Comparison of ENCODE assay signal across 15 cellular contexts in genomic region chr6:32069878-32070515, GRCh38. TPM values are rescaled to one million over a fixed set of nuclear protein-coding genes. Genes with fewer than 3 reads are reported as not detected.
DNase-seq lines count a peak whose midpoint lies in the region; ATAC-seq, FAIRE-seq and TF ChIP-seq lines count a peak whose summit lies in the region.
"Had no signal": no experiment of that assay in that cellular context is flagged by ENCODE, and none has a peak within 500 bp of the region (broad histone marks: within the 10 kb centered on the region; RNA-seq: fewer than 3 reads in every experiment).

No MANE protein-coding gene starts in this region.

- H2BK120ac ChIP-seq in neuronal stem cell (ENCODE audit: low read depth, low read length), result no peak overlapping the region

- H3K4ac ChIP-seq in neuronal stem cell (ENCODE audit: low read length), result no peak overlapping the region

- H3K4me3 Mint-ChIP-seq in stimulated activated memory B cell treated with anti-CD40 and anti-IgM and Interleukin-4, amounts not matched to agents 10 μg/mL and 1 μg/mL and 100 μg/mL, for 72 hours, result no peak overlapping the region
- H3K4me3 Mint-ChIP-seq: HFFc6 had no signal

- H3K18ac ChIP-seq in neuronal stem cell (ENCODE audit: low read length), result no peak overlapping the region

- H3K9ac ChIP-seq in K562 (ENCODE audit: insufficient read depth in 1 of 2, low read depth in 2 of 2, low read length in 2 of 2) (no peak overlapping the region; a peak in 1 of 4 replicates), neuronal stem cell (ENCODE audit: low read depth, low read length, poor library complexity) (peak overlapping the region; percentile 44)
- H3K9ac ChIP-seq: BLaER1, KMS-11 had no signal

- BruUV-seq in K562 (replicated peaks; lab: Mats Ljungman, UMichigan), result no TSS peak

- H3K4me1 ChIP-seq in RWPE2 (ENCODE audit: insufficient read depth, poor library complexity, severe bottlenecking) (no peaks in the 10 kb centered on the region), K562 (replicated peaks in 1 of 2; ENCODE audit: control insufficient read depth in 2 of 2, insufficient read depth in 2 of 2, low read length in 2 of 2) (peaks cover 0 to 13% of the 10 kb centered on the region in 2 experiments; a peak in 2 of 5 replicates), neuronal stem cell (ENCODE audit: control insufficient read depth in 2 of 2, insufficient read depth in 1 of 2, low read depth in 1 of 2, low read length in 2 of 2) (peaks cover 0 to 13% of the 10 kb centered on the region in 2 donors), thoracic aorta (ENCODE audit: control insufficient read depth in 1 of 2, low read depth in 2 of 2) (peaks cover 9 to 18% of the 10 kb centered on the region in 2 donors)
- H3K4me1 ChIP-seq: BLaER1 had no signal

- peak overlapping the region; percentile 8 for H3K14ac ChIP-seq in neuronal stem cell (ENCODE audit: low read length)

- H3K27ac ChIP-seq in RWPE2 (ENCODE audit: poor library complexity, severe bottlenecking) (no peak overlapping the region), K562 (ENCODE audit: extremely low read depth, low read depth, low read length) (no peak overlapping the region), neuronal stem cell (replicated peaks; ENCODE audit: low read length) (no peak overlapping the region), thoracic aorta (peak overlapping the region; percentile 37 to 71)
- H3K27ac ChIP-seq: BLaER1, KMS-11 had no signal

- no peak overlapping the region for H3K4me3 ChIP-seq in RWPE2 (ENCODE audit: severe bottlenecking)
- H3K4me3 ChIP-seq in K562, result no peak overlapping the region
- no peak overlapping the region for H3K4me3 ChIP-seq in neuronal stem cell (ENCODE audit: low read length in 2 of 2)
- no peak overlapping the region for H3K4me3 ChIP-seq in thoracic aorta
- H3K4me3 ChIP-seq: BLaER1 had no signal

- no peak overlapping the region for H3K23ac ChIP-seq in neuronal stem cell (ENCODE audit: low read depth, low read length, poor library complexity)

- peaks cover 57% of the 10 kb centered on the region for H3K27me3 Mint-ChIP-seq in stimulated activated memory B cell treated with anti-CD40 and anti-IgM and Interleukin-4, amounts not matched to agents 10 μg/mL and 1 μg/mL and 100 μg/mL, for 72 hours

- peaks cover 2% of the 10 kb centered on the region for H3K79me1 ChIP-seq in neuronal stem cell (ENCODE audit: low read depth, low read length)

- H2AK5ac ChIP-seq in neuronal stem cell (ENCODE audit: low read depth, low read length), result no peak overlapping the region

- ATAC-seq in RWPE2 (ENCODE audit: low read depth) (no peak), K562 (peak; percentile 16; the same call in 1 of the 3 replicates), thoracic aorta (ENCODE audit: insufficient number of reproducible peaks, low FRiP score, low read depth) (no peak), GM21423 (IDR thresholded peaks at IDR 0.05; ENCODE audit: unreplicated experiment) (no peak)
- no peak for ATAC-seq in stimulated activated memory B cell treated with anti-CD40 and anti-IgM and Interleukin-4, amounts not matched to agents 10 μg/mL and 1 μg/mL and 100 μg/mL, for 72 hours
- ATAC-seq: PC-3 had no signal

- no peaks in the 10 kb centered on the region for H3K4me1 Mint-ChIP-seq in stimulated activated memory B cell treated with anti-CD40 and anti-IgM and Interleukin-4, amounts not matched to agents 10 μg/mL and 1 μg/mL and 100 μg/mL, for 72 hours

- in situ Hi-C loops in K562 (cut with MboI), result no loop called here

- H3K9me1 ChIP-seq in K562 (ENCODE audit: control insufficient read depth, insufficient read depth, low read length), result no peaks in the 10 kb centered on the region

- no peaks in the 10 kb centered on the region for H3K27me3 ChIP-seq in RWPE2 (ENCODE audit: insufficient read depth, poor library complexity, severe bottlenecking)
- H3K27me3 ChIP-seq in K562 (ENCODE audit: control insufficient read depth in 2 of 2, insufficient read depth in 2 of 2, low read length in 2 of 2), result peaks cover 52 to 68% of the 10 kb centered on the region in 2 experiments
- peaks cover 0 to 24% (median 0%) of the 10 kb centered on the region in 3 experiments for H3K27me3 ChIP-seq in neuronal stem cell (ENCODE audit: control insufficient read depth in 3 of 3, insufficient read depth in 3 of 3, low read depth in 1 of 3, low read length in 3 of 3)
- no peaks in the 10 kb centered on the region for H3K27me3 ChIP-seq in thoracic aorta (replicated peaks; ENCODE audit: insufficient read depth)
- H3K27me3 ChIP-seq: BLaER1 had no signal

- no peaks in the 10 kb centered on the region for H4K20me1 ChIP-seq in K562 (replicated peaks; ENCODE audit: control insufficient read depth, insufficient read depth, low read length)
- H4K20me1 ChIP-seq: BLaER1 had no signal

- POLR2A ChIA-PET in K562 (lab: Yijun Ruan, JAX), result no interaction called here

- H2BK5ac ChIP-seq in neuronal stem cell (ENCODE audit: low read length), result no peak overlapping the region

- peak overlapping the region; percentile 73 for H2BK12ac ChIP-seq in neuronal stem cell (ENCODE audit: low read length)

- CTCF ChIA-PET in K562 (lab: Yijun Ruan, JAX; ENCODE audit: low intra/inter-chr PET ratio), result no interaction called here

- DNase-seq in RWPE2 (ENCODE audit: low spot score), result peak; percentile 46
- no peak for DNase-seq in K562 (ENCODE audit: extremely low read depth in 1 of 4, low spot score in 3 of 4)
- no peak for DNase-seq in neuronal stem cell (ENCODE audit: low spot score)
- no peak for DNase-seq in thoracic aorta (ENCODE audit: low spot score)
- no peak for DNase-seq in OCI-M1 (lab: John Stamatoyannopoulos, UW)
- DNase-seq: HFFc6, NCI-H1092, NCI-H1694 treated with DMSO at 0.1 percent for 48 hours, NCI-H446, PC-3 had no signal

- H3K4me2 ChIP-seq in K562 (ENCODE audit: insufficient read depth, low read length) (no peak overlapping the region), neuronal stem cell (ENCODE audit: insufficient read depth, low read length, poor library complexity, severe bottlenecking) (no peak overlapping the region)
- H3K4me2 ChIP-seq: BLaER1, KMS-11 had no signal

- TF ChIP-seq CTCF in RWPE2 (IDR thresholded peaks at IDR 0.05; ENCODE audit: poor library complexity, severe bottlenecking) (no peak), K562 (IDR thresholded peaks at IDR 0.05 in 2 of 3, conservative IDR thresholded peaks at IDR 0.05 in 1 of 3; ENCODE audit: insufficient read depth in 2 of 3, low read depth in 1 of 3, low read length in 3 of 3) (no peak), thoracic aorta (IDR thresholded peaks at IDR 0.05) (no peak)

- H3K36me3 ChIP-seq in RWPE2 (ENCODE audit: low read depth) (no peaks in the 10 kb centered on the region), K562 (ENCODE audit: control insufficient read depth, insufficient read depth, low read length) (no peaks in the 10 kb centered on the region), neuronal stem cell (replicated peaks in 1 of 2; ENCODE audit: control insufficient read depth in 2 of 2, insufficient read depth in 2 of 2, low read length in 2 of 2) (peaks cover 0 to 2% of the 10 kb centered on the region in 2 donors), thoracic aorta (peaks cover 15% of the 10 kb centered on the region)
- H3K36me3 ChIP-seq: BLaER1 had no signal

- no peak overlapping the region for H4K8ac ChIP-seq in neuronal stem cell (ENCODE audit: low read depth, low read length)

- intact Hi-C loops in K562 (cut with micrococcal nuclease), result no loop called here

- H3K27ac Mint-ChIP-seq in stimulated activated memory B cell treated with anti-CD40 and anti-IgM and Interleukin-4, amounts not matched to agents 10 μg/mL and 1 μg/mL and 100 μg/mL, for 72 hours, result no peak overlapping the region
- H3K27ac Mint-ChIP-seq: HFFc6 had no signal

- H3K79me2 ChIP-seq in K562 (ENCODE audit: control insufficient read depth, insufficient read depth, low read length), result no peaks in the 10 kb centered on the region

- H2BK15ac ChIP-seq in neuronal stem cell (ENCODE audit: low read length), result no peak overlapping the region

- TF ChIP-seq RAD21 in K562 (CRISPR knock-in tag; conservative IDR thresholded peaks at IDR 0.05 in 1 of 2, IDR thresholded peaks at IDR 0.05 in 1 of 2), result no peak

- no peak for TF ChIP-seq EP300 in K562 (IDR thresholded peaks at IDR 0.05; ENCODE audit: low read length)

- H3K9me3 Mint-ChIP-seq in stimulated activated memory B cell treated with anti-CD40 and anti-IgM and Interleukin-4, amounts not matched to agents 10 μg/mL and 1 μg/mL and 100 μg/mL, for 72 hours, result no peaks in the 10 kb centered on the region
- H3K9me3 Mint-ChIP-seq: HFFc6 had no signal

- WGBS in K562 (ENCODE audit: insufficient coverage, low coverage, missing lambda C conversion rate), result 12% methylated on average over 24 of the region's 24 CpGs
- no CpG with 5 or more reads among the region's 24 CpGs for WGBS in neuronal stem cell (ENCODE audit: extremely low coverage in 2 of 2, insufficient read length in 2 of 2, insufficient replicate concordance in 1 of 2), 2 donors

- FAIRE-seq in K562 (lab: Jason Lieb, UNC), result no peak
- FAIRE-seq: H1 had no signal

- H3K9me3 ChIP-seq in RWPE2 (ENCODE audit: severe bottlenecking) (no peaks in the 10 kb centered on the region), K562 (replicated peaks; ENCODE audit: control insufficient read depth, insufficient read depth, low read depth, low read length) (no peaks in the 10 kb centered on the region), neuronal stem cell (replicated peaks in 1 of 2; ENCODE audit: control insufficient read depth in 2 of 2, insufficient read depth in 1 of 2, low read depth in 1 of 2, low read length in 2 of 2) (no peaks in the 10 kb centered on the region), thoracic aorta (no peaks in the 10 kb centered on the region)
- H3K9me3 ChIP-seq: BLaER1 had no signal

- no peak for TF ChIP-seq POLR2A in K562 (conservative IDR thresholded peaks at IDR 0.05)

- H2AFZ ChIP-seq in K562 (ENCODE audit: low read depth, low read length), result no peak overlapping the region
- no peak overlapping the region for H2AFZ ChIP-seq in neuronal stem cell (ENCODE audit: low read length)

- H3K36me3 Mint-ChIP-seq in stimulated activated memory B cell treated with anti-CD40 and anti-IgM and Interleukin-4, amounts not matched to agents 10 μg/mL and 1 μg/mL and 100 μg/mL, for 72 hours, result no peaks in the 10 kb centered on the region

- H4K91ac ChIP-seq in neuronal stem cell (ENCODE audit: low read depth, low read length, poor library complexity), result no peak overlapping the region

RNA-seq across cellular contexts. Expression of gene CYP21A2, which starts 31.8 kb away (rescaled TPM):
- total RNA-seq in K562 (2011; cell fraction: chromatin; rRNA removed; ENCODE audit: low replicate concordance), result 2.1 and 3.8 TPM in 2 replicates
- 1.8 TPM in 2 replicates for total RNA-seq in K562 (2011; cell fraction: nucleolus; rRNA removed)
- total RNA-seq in K562 (2011; cell fraction: nucleoplasm; rRNA removed), result 0.76 and 0.81 TPM in 2 replicates
- total RNA-seq in K562 (2014; rRNA removed) (0.45 and 0.77 TPM in 2 replicates), K562 (2014; rRNA removed; fragmentation: Illumina TruSeq; extraction: Trizol) (0.07 TPM in 1 of 2 replicates, not detected in the other), K562 (2015; rRNA removed; fragmentation: Illumina TruSeq; extraction: Trizol) (0.26 and 0.29 TPM in 2 replicates), K562 (2021) (1.3 and 1.4 TPM in 2 replicates), thoracic aorta (1 to 10 TPM in 1 of 2 donors, not detected in 1; 2.4 TPM)
- polyA plus RNA-seq in K562 (2011; rRNA removed) (0.10 and 0.26 TPM in 2 replicates), K562 (2014; fragmentation: Illumina TruSeq; extraction: Trizol) (0.18 and 0.19 TPM in 2 replicates), K562 (2014; fragmentation: Nextera tagmentation; extraction: Ambion mirVana) (under 1 TPM; 0.03 to 0.04 TPM), K562 (2014; rRNA removed) (0.27 and 0.50 TPM in 2 replicates)
- 0.13 and 0.19 TPM in 2 replicates for polyA plus RNA-seq in K562 (2011; cell fraction: cytosol; rRNA removed)
- 1.6 and 1.7 TPM in 2 replicates for polyA plus RNA-seq in K562 (2011; cell fraction: nucleus; rRNA removed)
- 0.66 and 1.9 TPM in 2 replicates for polyA plus RNA-seq in K562 (2012)
- polyA minus RNA-seq in K562 (2011; rRNA and poly(A)+ RNA removed), result 0.14 TPM in 1 of 2 replicates, not detected in the other
- not detected in 2 replicates for polyA minus RNA-seq in K562 (2011; cell fraction: cytosol; rRNA and poly(A)+ RNA removed)
- 0.54 and 1.6 TPM in 2 replicates for polyA minus RNA-seq in K562 (2011; cell fraction: nucleus; rRNA and poly(A)+ RNA removed)
- 0.25 TPM for polyA plus RNA-seq in neuronal stem cell (2013, experiment 1 of 2)
- 0.30 TPM for polyA plus RNA-seq in neuronal stem cell (2013, experiment 2 of 2)
- total RNA-seq: PC-3 had no signal

RNA-seq across cellular contexts. Expression of gene TNXB, which starts 39.1 kb away (rescaled TPM):
- total RNA-seq in K562 (2011; cell fraction: chromatin; rRNA removed; ENCODE audit: low replicate concordance), result 19.6 and 47.4 TPM in 2 replicates
- 28.9 and 33.2 TPM in 2 replicates for total RNA-seq in K562 (2011; cell fraction: nucleolus; rRNA removed)
- 21.4 and 27.9 TPM in 2 replicates for total RNA-seq in K562 (2011; cell fraction: nucleoplasm; rRNA removed)
- 28.1 and 35.0 TPM in 2 replicates for total RNA-seq in K562 (2014; rRNA removed)
- total RNA-seq in K562 (2014; rRNA removed; fragmentation: Illumina TruSeq; extraction: Trizol), result 4.2 and 6.1 TPM in 2 replicates
- 25.0 and 26.2 TPM in 2 replicates for total RNA-seq in K562 (2015; rRNA removed; fragmentation: Illumina TruSeq; extraction: Trizol)
- 24.2 and 25.8 TPM in 2 replicates for total RNA-seq in K562 (2021)
- 11.3 and 13.3 TPM in 2 replicates for polyA plus RNA-seq in K562 (2011; rRNA removed)
- polyA plus RNA-seq in K562 (2011; cell fraction: cytosol; rRNA removed), result 20.6 and 53.8 TPM in 2 replicates
- polyA plus RNA-seq in K562 (2011; cell fraction: nucleus; rRNA removed), result 25.4 and 47.3 TPM in 2 replicates
- polyA plus RNA-seq in K562 (2012), result 25.6 and 28.6 TPM in 2 replicates
- 12.4 and 24.8 TPM in 2 replicates for polyA plus RNA-seq in K562 (2014; fragmentation: Illumina TruSeq; extraction: Trizol)
- under 1 TPM; 0.14 to 0.43 TPM for polyA plus RNA-seq in K562 (2014; fragmentation: Nextera tagmentation; extraction: Ambion mirVana)
- polyA plus RNA-seq in K562 (2014; rRNA removed), result 24.5 and 27.0 TPM in 2 replicates
- 3.1 and 6.0 TPM in 2 replicates for polyA minus RNA-seq in K562 (2011; rRNA and poly(A)+ RNA removed)
- 15.5 and 15.6 TPM in 2 replicates for polyA minus RNA-seq in K562 (2011; cell fraction: cytosol; rRNA and poly(A)+ RNA removed)
- polyA minus RNA-seq in K562 (2011; cell fraction: nucleus; rRNA and poly(A)+ RNA removed), result 16.2 and 17.0 TPM in 2 replicates
- 4.0 TPM for polyA plus RNA-seq in neuronal stem cell (2013, experiment 1 of 2)
- polyA plus RNA-seq in neuronal stem cell (2013, experiment 2 of 2), result 3.8 TPM
- total RNA-seq in thoracic aorta, result 100 to 1,000 TPM; 194 to 210 TPM

RNA-seq across cellular contexts. Expression of gene C4B, which starts 55.4 kb away (rescaled TPM):
- 17.6 and 59.1 TPM in 2 replicates for total RNA-seq in K562 (2011; cell fraction: chromatin; rRNA removed; ENCODE audit: low replicate concordance)
- total RNA-seq in K562 (2011; cell fraction: nucleolus; rRNA removed), result 28.7 and 30.2 TPM in 2 replicates
- total RNA-seq in K562 (2011; cell fraction: nucleoplasm; rRNA removed), result 20.5 and 23.3 TPM in 2 replicates
- total RNA-seq in K562 (2014; rRNA removed), result 4.9 and 6.0 TPM in 2 replicates
- 2.4 and 3.3 TPM in 2 replicates for total RNA-seq in K562 (2014; rRNA removed; fragmentation: Illumina TruSeq; extraction: Trizol)
- 7.0 and 7.4 TPM in 2 replicates for total RNA-seq in K562 (2015; rRNA removed; fragmentation: Illumina TruSeq; extraction: Trizol)
- total RNA-seq in K562 (2021), result 8.5 and 8.8 TPM in 2 replicates
- 7.4 and 14.4 TPM in 2 replicates for polyA plus RNA-seq in K562 (2011; rRNA removed)
- 9.6 and 14.8 TPM in 2 replicates for polyA plus RNA-seq in K562 (2011; cell fraction: cytosol; rRNA removed)
- 52.4 and 74.8 TPM in 2 replicates for polyA plus RNA-seq in K562 (2011; cell fraction: nucleus; rRNA removed)
- polyA plus RNA-seq in K562 (2012), result 9.3 and 10.8 TPM in 2 replicates
- polyA plus RNA-seq in K562 (2014; fragmentation: Illumina TruSeq; extraction: Trizol), result 5.4 and 7.2 TPM in 2 replicates
- polyA plus RNA-seq in K562 (2014; fragmentation: Nextera tagmentation; extraction: Ambion mirVana), result under 1 TPM; 0.32 to 0.52 TPM
- 6.0 and 6.9 TPM in 2 replicates for polyA plus RNA-seq in K562 (2014; rRNA removed)
- 6.6 and 10.2 TPM in 2 replicates for polyA minus RNA-seq in K562 (2011; rRNA and poly(A)+ RNA removed)
- polyA minus RNA-seq in K562 (2011; cell fraction: cytosol; rRNA and poly(A)+ RNA removed), result 3.5 and 4.3 TPM in 2 replicates
- 14.1 and 29.7 TPM in 2 replicates for polyA minus RNA-seq in K562 (2011; cell fraction: nucleus; rRNA and poly(A)+ RNA removed)
- 1.8 TPM for polyA plus RNA-seq in neuronal stem cell (2013, experiment 1 of 2)
- polyA plus RNA-seq in neuronal stem cell (2013, experiment 2 of 2), result 1.5 TPM
- total RNA-seq in thoracic aorta, result 100 to 1,000 TPM in 1 of 2 donors, 10 to 100 TPM in 1; 44.3 to 108 TPM

RNA-seq across cellular contexts. Expression of gene ATF6B, which starts 58.0 kb away (rescaled TPM):
- total RNA-seq in K562 (2011; cell fraction: chromatin; rRNA removed; ENCODE audit: low replicate concordance), result 189 and 474 TPM in 2 replicates
- total RNA-seq in K562 (2011; cell fraction: nucleolus; rRNA removed), result 248 and 265 TPM in 2 replicates
- 205 and 216 TPM in 2 replicates for total RNA-seq in K562 (2011; cell fraction: nucleoplasm; rRNA removed)
- total RNA-seq in K562 (2014; rRNA removed) (22.7 and 25.4 TPM in 2 replicates), K562 (2014; rRNA removed; fragmentation: Illumina TruSeq; extraction: Trizol) (15.6 and 21.5 TPM in 2 replicates), K562 (2015; rRNA removed; fragmentation: Illumina TruSeq; extraction: Trizol) (30.5 and 31.7 TPM in 2 replicates), K562 (2021) (83.6 and 89.7 TPM in 2 replicates), thoracic aorta (10 to 100 TPM; 38.2 to 60.9 TPM)
- polyA plus RNA-seq in K562 (2011; rRNA removed) (46.6 and 83.9 TPM in 2 replicates), K562 (2014; fragmentation: Illumina TruSeq; extraction: Trizol) (128 and 131 TPM in 2 replicates), K562 (2014; fragmentation: Nextera tagmentation; extraction: Ambion mirVana) (10 to 100 TPM; 20.7 to 26.1 TPM), K562 (2014; rRNA removed) (88.0 and 103 TPM in 2 replicates)
- 74.9 and 91.7 TPM in 2 replicates for polyA plus RNA-seq in K562 (2011; cell fraction: cytosol; rRNA removed)
- 198 and 250 TPM in 2 replicates for polyA plus RNA-seq in K562 (2011; cell fraction: nucleus; rRNA removed)
- polyA plus RNA-seq in K562 (2012), result 138 and 229 TPM in 2 replicates
- 22.1 and 23.6 TPM in 2 replicates for polyA minus RNA-seq in K562 (2011; rRNA and poly(A)+ RNA removed)
- polyA minus RNA-seq in K562 (2011; cell fraction: cytosol; rRNA and poly(A)+ RNA removed), result 34.3 and 45.6 TPM in 2 replicates
- polyA minus RNA-seq in K562 (2011; cell fraction: nucleus; rRNA and poly(A)+ RNA removed), result 42.9 and 68.4 TPM in 2 replicates
- 43.3 TPM for polyA plus RNA-seq in neuronal stem cell (2013, experiment 1 of 2)
- 41.6 TPM for polyA plus RNA-seq in neuronal stem cell (2013, experiment 2 of 2)

Comparison
In these comparisons a context has a peak if more than half of its experiments do, and no peak if none do; other contexts are left out.
1. H3K27ac ChIP-seq: peak in thoracic aorta (2 of 2); none in RWPE2 (single experiment), K562 (single experiment) and neuronal stem cell (single experiment).
2. RNA of gene TNXB, which starts 39.1 kb away (total RNA-seq): 194 to 210 TPM in thoracic aorta; 4.2 to 47.4 TPM in K562; every median in the first group is over 4 times any median in the second.